19 cellular contexts compared by ENCODE assay signal in the genomic region with DNA sequence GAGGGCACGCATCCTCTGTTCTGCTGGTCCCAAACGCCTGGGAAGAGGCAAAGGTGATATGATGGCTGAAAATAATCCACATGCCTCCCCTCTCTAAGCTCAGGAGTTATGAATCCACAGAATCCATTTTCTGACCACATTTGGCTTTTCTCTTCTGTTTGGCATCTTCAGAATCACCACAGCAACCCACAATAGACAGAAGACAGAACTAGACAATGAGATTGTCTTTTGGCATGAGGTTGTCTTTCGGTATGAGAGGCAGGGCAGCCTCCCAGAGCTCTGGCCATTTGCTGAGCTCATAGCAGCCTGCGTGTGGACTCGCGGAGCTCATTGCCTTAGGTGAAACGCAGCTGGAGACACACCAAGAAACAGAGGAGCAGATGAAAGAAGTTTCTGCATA.
"Had no signal": no experiment of that assay in that cellular context is flagged by ENCODE, and none has a peak within 500 bp of the region (broad histone marks: within the 10 kb centered on the region; RNA-seq: fewer than 3 reads in every experiment).

No MANE protein-coding gene starts in this region.

- ATAC-seq: heart left ventricle; left colon; left ventricle myocardium superior; naive thymus-derived CD8-positive, alpha-beta T cell; psoas muscle; sciatic nerve; stimulated activated memory B cell treated with anti-CD40 and anti-IgM and Interleukin-4, amounts not matched to agents 10 μg/mL and 1 μg/mL and 100 μg/mL, for 72 hours; stimulated activated naive CD8-positive, alpha-beta T cell treated with anti-CD3 and anti-CD28 coated beads, Interleukin-15, amount 100 ng/mL, for 72 hours; upper lobe of right lung had no signal

- DNase-seq: dorsolateral prefrontal cortex; effector CD8-positive, alpha-beta T cell; heart left ventricle; hippocampal formation; left colon; left ventricle myocardium superior; mesendoderm; naive thymus-derived CD8-positive, alpha-beta T cell; psoas muscle; spleen; stimulated activated CD4-positive, alpha-beta T cell treated with anti-CD3 and anti-CD28 coated beads, Interleukin-15, amount 100 ng/mL, for 24 hours; stimulated activated CD4-positive, alpha-beta T cell treated with anti-CD3 and anti-CD28 coated beads, Interleukin-1b, Interleukin-23, amount 100 ng/mL, for 48 hours; stimulated activated CD4-positive, alpha-beta T cell treated with anti-CD3 and anti-CD28 coated beads, Interleukin-4, amount 100 ng/mL, for 24 hours; stimulated activated naive CD8-positive, alpha-beta T cell treated with anti-CD3 and anti-CD28 coated beads, Interleukin-15, amount 100 ng/mL, for 72 hours; testis; upper lobe of right lung had no signal

- FAIRE-seq: frontal cortex had no signal
